ENCODE assay signal across 8 cellular contexts in the genomic region with DNA sequence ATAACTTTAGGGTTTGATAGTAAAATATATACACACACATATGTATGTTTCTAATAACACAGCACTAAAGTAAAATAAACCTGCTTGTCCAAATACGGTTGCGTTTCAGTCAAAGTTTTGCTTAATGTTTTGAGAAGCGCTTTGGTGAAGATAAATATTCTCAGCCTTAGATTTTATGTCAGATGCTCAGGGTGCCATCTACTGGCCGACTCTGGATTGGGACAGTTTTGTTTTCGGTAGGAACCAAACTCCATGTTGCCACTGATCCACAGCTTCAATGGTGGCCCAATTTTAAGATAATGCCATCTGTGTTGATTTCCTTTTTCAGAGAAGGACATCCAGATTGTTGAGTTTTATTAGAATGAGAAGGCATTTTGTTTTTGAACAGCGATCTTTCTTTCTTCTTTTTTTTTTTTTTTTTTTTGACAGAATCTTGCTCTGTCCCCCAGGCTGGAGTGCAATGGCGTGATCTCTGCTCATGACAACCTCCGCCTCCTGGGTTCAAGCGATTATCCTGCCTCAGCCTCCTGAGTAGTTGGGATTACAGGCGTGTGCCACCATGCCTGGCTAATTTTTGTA. TPM values are rescaled to one million over a fixed set of nuclear protein-coding genes. Genes with fewer than 3 reads are reported as not detected.
DNase-seq lines count a peak whose midpoint lies in the region; ATAC-seq and TF ChIP-seq lines count a peak whose summit lies in the region.

No MANE protein-coding gene starts in this region.

- H3K9me3 Mint-ChIP-seq in WTC11, result peaks cover 14% of the 10 kb centered on the region

- no peak overlapping the region for H3K27ac Mint-ChIP-seq in WTC11

- no peak overlapping the region for H3K27ac ChIP-seq in lung (ENCODE audit: low read depth in 1 of 2, low read length in 1 of 2)

- H3K36me3 ChIP-seq in lung (ENCODE audit: control insufficient read depth in 2 of 2, insufficient read depth in 2 of 2, low read length in 2 of 2), result no peaks in the 10 kb centered on the region

- CTCF ChIA-PET in WTC11 (lab: Charles Lee), result interaction anchor here (0.6 to 2.0 kb wide), 14 partner anchors 16 to 1286 kb away, joined by 3 to 13 read pairs (median 3); no protein-coding TSS in a partner anchor

- H3K27me3 ChIP-seq in lung (ENCODE audit: control insufficient read depth, insufficient read depth), result no peaks in the 10 kb centered on the region

- no peaks in the 10 kb centered on the region for H3K27me3 Mint-ChIP-seq in WTC11 (ENCODE audit: low read depth)

- no peaks in the 10 kb centered on the region for H3K36me3 Mint-ChIP-seq in WTC11

- no peak overlapping the region for H3K4me3 ChIP-seq in lung

- peak; percentile 11 for DNase-seq in NCI-H146 (lab: John Stamatoyannopoulos, UW)
- DNase-seq in NCI-H146 treated with DMSO at 0.1 percent for 48 hours (lab: John Stamatoyannopoulos, UW; ENCODE audit: unreplicated experiment), result no peak
- peak; percentile 5 for DNase-seq in NCI-H2029 (lab: John Stamatoyannopoulos, UW)
- DNase-seq in WTC11 (ENCODE audit: low spot score), result peak; percentile 68
- peak; percentile 63 for DNase-seq in ecto neural progenitor cell (ENCODE audit: low spot score)
- DNase-seq in lung (ENCODE audit: low spot score), result peak; percentile 36
- peak; percentile 24 for DNase-seq in stimulated activated CD8-positive, alpha-beta memory T cell treated with anti-CD3 and anti-CD28 coated beads, Interleukin-7, amount 100 ng/mL, for 24 hours (ENCODE audit: low read depth)

- POLR2A ChIA-PET in WTC11 (lab: Charles Lee), result interaction anchor here (0.7 kb wide), 2 partner anchors 46 to 91 kb away, joined by 3 to 4 read pairs; no protein-coding TSS in a partner anchor

- peaks cover 0 to 6% of the 10 kb centered on the region in 2 donors for H3K9me3 ChIP-seq in lung (ENCODE audit: control insufficient read depth in 2 of 2, insufficient read depth in 1 of 2, low read length in 1 of 2)

- TF ChIP-seq CTCF in WTC11 (IDR thresholded peaks at IDR 0.05) (peak; percentile 47; the same call in 1 of the 2 replicates), lung (IDR thresholded peaks at IDR 0.05; ENCODE audit: control extremely low read depth, extremely low read depth) (peak; percentile 46)

- H3K4me1 Mint-ChIP-seq in WTC11, result peaks cover 3% of the 10 kb centered on the region

- no peak overlapping the region for H3K4me3 Mint-ChIP-seq in WTC11

- no peaks in the 10 kb centered on the region for H3K4me1 ChIP-seq in lung (ENCODE audit: control insufficient read depth in 2 of 2, insufficient read depth in 2 of 2, low read length in 2 of 2)

- 33 to 38% methylated on average over 10 of the region's 10 CpGs for WGBS in lung, 2 donors

- ATAC-seq in HG02610 (IDR thresholded peaks at IDR 0.05; ENCODE audit: unreplicated experiment) (peak; percentile 85), WTC11 (peak; percentile 65), lung (ENCODE audit: insufficient read depth, low FRiP score) (no peak)

TF ChIP-seq in WTC11, 78 proteins besides CTCF, POLR2A, EP300 and RAD21:
- no peak for TF ChIP-seq ZNF121 (CRISPR knock-in tag; IDR thresholded peaks at IDR 0.05)
- no peak for TF ChIP-seq ZBTB21 (CRISPR knock-in tag; IDR thresholded peaks at IDR 0.05; ENCODE audit: borderline replicate concordance)
- TF ChIP-seq, protein P1, sequence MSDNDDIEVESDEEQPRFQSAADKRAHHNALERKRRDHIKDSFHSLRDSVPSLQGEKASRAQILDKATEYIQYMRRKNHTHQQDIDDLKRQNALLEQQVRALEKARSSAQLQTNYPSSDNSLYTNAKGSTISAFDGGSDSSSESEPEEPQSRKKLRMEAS (CRISPR knock-in tag; IDR thresholded peaks at IDR 0.05), result no peak
- TF ChIP-seq, protein P2, sequence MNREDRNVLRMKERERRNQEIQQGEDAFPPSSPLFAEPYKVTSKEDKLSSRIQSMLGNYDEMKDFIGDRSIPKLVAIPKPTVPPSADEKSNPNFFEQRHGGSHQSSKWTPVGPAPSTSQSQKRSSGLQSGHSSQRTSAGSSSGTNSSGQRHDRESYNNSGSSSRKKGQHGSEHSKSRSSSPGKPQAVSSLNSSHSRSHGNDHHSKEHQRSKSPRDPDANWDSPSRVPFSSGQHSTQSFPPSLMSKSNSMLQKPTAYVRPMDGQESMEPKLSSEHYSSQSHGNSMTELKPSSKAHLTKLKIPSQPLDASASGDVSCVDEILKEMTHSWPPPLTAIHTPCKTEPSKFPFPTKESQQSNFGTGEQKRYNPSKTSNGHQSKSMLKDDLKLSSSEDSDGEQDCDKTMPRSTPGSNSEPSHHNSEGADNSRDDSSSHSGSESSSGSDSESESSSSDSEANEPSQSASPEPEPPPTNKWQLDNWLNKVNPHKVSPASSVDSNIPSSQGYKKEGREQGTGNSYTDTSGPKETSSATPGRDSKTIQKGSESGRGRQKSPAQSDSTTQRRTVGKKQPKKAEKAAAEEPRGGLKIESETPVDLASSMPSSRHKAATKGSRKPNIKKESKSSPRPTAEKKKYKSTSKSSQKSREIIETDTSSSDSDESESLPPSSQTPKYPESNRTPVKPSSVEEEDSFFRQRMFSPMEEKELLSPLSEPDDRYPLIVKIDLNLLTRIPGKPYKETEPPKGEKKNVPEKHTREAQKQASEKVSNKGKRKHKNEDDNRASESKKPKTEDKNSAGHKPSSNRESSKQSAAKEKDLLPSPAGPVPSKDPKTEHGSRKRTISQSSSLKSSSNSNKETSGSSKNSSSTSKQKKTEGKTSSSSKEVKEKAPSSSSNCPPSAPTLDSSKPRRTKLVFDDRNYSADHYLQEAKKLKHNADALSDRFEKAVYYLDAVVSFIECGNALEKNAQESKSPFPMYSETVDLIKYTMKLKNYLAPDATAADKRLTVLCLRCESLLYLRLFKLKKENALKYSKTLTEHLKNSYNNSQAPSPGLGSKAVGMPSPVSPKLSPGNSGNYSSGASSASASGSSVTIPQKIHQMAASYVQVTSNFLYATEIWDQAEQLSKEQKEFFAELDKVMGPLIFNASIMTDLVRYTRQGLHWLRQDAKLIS (CRISPR knock-in tag; IDR thresholded peaks at IDR 0.05; ENCODE audit: borderline replicate concordance), result no peak
- TF ChIP-seq PRRX2 (CRISPR knock-in tag; IDR thresholded peaks at IDR 0.05), result no peak
- TF ChIP-seq, protein P3, sequence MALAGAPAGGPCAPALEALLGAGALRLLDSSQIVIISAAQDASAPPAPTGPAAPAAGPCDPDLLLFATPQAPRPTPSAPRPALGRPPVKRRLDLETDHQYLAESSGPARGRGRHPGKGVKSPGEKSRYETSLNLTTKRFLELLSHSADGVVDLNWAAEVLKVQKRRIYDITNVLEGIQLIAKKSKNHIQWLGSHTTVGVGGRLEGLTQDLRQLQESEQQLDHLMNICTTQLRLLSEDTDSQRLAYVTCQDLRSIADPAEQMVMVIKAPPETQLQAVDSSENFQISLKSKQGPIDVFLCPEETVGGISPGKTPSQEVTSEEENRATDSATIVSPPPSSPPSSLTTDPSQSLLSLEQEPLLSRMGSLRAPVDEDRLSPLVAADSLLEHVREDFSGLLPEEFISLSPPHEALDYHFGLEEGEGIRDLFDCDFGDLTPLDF (CRISPR knock-in tag; IDR thresholded peaks at IDR 0.05), result no peak
- no peak for TF ChIP-seq SMAD3 (CRISPR knock-in tag; IDR thresholded peaks at IDR 0.05; ENCODE audit: borderline replicate concordance)
- no peak for TF ChIP-seq ZNF671 (CRISPR knock-in tag; IDR thresholded peaks at IDR 0.05)
- TF ChIP-seq, protein P4, sequence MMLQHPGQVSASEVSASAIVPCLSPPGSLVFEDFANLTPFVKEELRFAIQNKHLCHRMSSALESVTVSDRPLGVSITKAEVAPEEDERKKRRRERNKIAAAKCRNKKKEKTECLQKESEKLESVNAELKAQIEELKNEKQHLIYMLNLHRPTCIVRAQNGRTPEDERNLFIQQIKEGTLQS (CRISPR knock-in tag; conservative IDR thresholded peaks at IDR 0.05), result no peak
- TF ChIP-seq TP53 (CRISPR knock-in tag; IDR thresholded peaks at IDR 0.05), result no peak
- TF ChIP-seq, protein P5, sequence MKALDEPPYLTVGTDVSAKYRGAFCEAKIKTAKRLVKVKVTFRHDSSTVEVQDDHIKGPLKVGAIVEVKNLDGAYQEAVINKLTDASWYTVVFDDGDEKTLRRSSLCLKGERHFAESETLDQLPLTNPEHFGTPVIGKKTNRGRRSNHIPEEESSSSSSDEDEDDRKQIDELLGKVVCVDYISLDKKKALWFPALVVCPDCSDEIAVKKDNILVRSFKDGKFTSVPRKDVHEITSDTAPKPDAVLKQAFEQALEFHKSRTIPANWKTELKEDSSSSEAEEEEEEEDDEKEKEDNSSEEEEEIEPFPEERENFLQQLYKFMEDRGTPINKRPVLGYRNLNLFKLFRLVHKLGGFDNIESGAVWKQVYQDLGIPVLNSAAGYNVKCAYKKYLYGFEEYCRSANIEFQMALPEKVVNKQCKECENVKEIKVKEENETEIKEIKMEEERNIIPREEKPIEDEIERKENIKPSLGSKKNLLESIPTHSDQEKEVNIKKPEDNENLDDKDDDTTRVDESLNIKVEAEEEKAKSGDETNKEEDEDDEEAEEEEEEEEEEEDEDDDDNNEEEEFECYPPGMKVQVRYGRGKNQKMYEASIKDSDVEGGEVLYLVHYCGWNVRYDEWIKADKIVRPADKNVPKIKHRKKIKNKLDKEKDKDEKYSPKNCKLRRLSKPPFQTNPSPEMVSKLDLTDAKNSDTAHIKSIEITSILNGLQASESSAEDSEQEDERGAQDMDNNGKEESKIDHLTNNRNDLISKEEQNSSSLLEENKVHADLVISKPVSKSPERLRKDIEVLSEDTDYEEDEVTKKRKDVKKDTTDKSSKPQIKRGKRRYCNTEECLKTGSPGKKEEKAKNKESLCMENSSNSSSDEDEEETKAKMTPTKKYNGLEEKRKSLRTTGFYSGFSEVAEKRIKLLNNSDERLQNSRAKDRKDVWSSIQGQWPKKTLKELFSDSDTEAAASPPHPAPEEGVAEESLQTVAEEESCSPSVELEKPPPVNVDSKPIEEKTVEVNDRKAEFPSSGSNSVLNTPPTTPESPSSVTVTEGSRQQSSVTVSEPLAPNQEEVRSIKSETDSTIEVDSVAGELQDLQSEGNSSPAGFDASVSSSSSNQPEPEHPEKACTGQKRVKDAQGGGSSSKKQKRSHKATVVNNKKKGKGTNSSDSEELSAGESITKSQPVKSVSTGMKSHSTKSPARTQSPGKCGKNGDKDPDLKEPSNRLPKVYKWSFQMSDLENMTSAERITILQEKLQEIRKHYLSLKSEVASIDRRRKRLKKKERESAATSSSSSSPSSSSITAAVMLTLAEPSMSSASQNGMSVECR (CRISPR knock-in tag; IDR thresholded peaks at IDR 0.05; ENCODE audit: borderline replicate concordance), result no peak
- TF ChIP-seq, protein P6, sequence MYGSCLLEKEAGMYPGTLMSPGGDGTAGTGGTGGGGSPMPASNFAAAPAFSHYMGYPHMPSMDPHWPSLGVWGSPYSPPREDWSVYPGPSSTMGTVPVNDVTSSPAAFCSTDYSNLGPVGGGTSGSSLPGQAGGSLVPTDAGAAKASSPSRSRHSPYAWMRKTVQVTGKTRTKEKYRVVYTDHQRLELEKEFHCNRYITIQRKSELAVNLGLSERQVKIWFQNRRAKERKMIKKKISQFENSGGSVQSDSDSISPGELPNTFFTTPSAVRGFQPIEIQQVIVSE (CRISPR knock-in tag; IDR thresholded peaks at IDR 0.05; ENCODE audit: borderline replicate concordance), result no peak
TF ChIP-seq in WTC11: peak in this region for 0.

RNA-seq across cellular contexts. Expression of a gene that starts 43.1 kb away (rescaled TPM):
- total RNA-seq in WTC11 (2021) (26.5 to 31.5 TPM (median 29.7 TPM) in 3 replicates), lung (10 to 100 TPM in 1 of 2 donors, 1 to 10 TPM in 1; 7.9 to 18.0 TPM)
- 10 to 100 TPM; 14.4 to 25.9 TPM for polyA plus RNA-seq in lung
